Comparison of ENCODE assay signal across 8 cellular contexts in genomic region chr7:151448261-151449252, GRCh38. TPM values are rescaled to one million over a fixed set of nuclear protein-coding genes. Genes with fewer than 3 reads are reported as not detected.
DNase-seq lines count a peak whose midpoint lies in the region; ATAC-seq, FAIRE-seq and TF ChIP-seq lines count a peak whose summit lies in the region.

No MANE protein-coding gene starts in this region.

- H3K9me3 ChIP-seq in RWPE2 (ENCODE audit: severe bottlenecking) = no peaks in the 10 kb centered on the region
- H3K9me3 ChIP-seq in neuron (ENCODE audit: low read length) = no peaks in the 10 kb centered on the region

- DNase-seq in DMS 273 (lab: John Stamatoyannopoulos, UW; ENCODE audit: unreplicated experiment) = peak; percentile 87
- no peak for DNase-seq in DMS 273 treated with DMSO at 0.1 percent for 48 hours (lab: John Stamatoyannopoulos, UW)
- no peak for DNase-seq in RWPE2 (ENCODE audit: low spot score)
- DNase-seq in activated gamma-delta T cell (lab: John Stamatoyannopoulos, UW) = peak; percentile 42
- peak; percentile 79 to 83 for DNase-seq in frontal cortex (ENCODE audit: low spot score in 2 of 2)
- peak; percentile 57 for DNase-seq in superior temporal gyrus (ENCODE audit: extremely low spot score)

- TF ChIP-seq CTCF in RWPE2 (IDR thresholded peaks at IDR 0.05; ENCODE audit: poor library complexity, severe bottlenecking) = peak; percentile 86

- H3K27ac ChIP-seq in RWPE2 (ENCODE audit: poor library complexity, severe bottlenecking) = no peak overlapping the region

- H3K27me3 ChIP-seq in RWPE2 (ENCODE audit: insufficient read depth, poor library complexity, severe bottlenecking) = no peaks in the 10 kb centered on the region
- H3K27me3 ChIP-seq in neuron (ENCODE audit: insufficient read depth, low read length) = peaks cover 3% of the 10 kb centered on the region

- peak overlapping the region; percentile 35 for H2AFZ ChIP-seq in neuron (ENCODE audit: low read depth, low read length)

- H3K4me3 ChIP-seq in RWPE2 (ENCODE audit: severe bottlenecking) (peak overlapping the region; percentile 34), neuron (ENCODE audit: low read length) (no peak overlapping the region)

- FAIRE-seq in frontal cortex (lab: Jason Lieb, UNC) = no peak

- peak; percentile 54 for ATAC-seq in HG03378 (IDR thresholded peaks at IDR 0.05; ENCODE audit: unreplicated experiment)
- peak; percentile 77 for ATAC-seq in RWPE2 (ENCODE audit: low read depth)

- no peaks in the 10 kb centered on the region for H3K4me1 ChIP-seq in RWPE2 (ENCODE audit: insufficient read depth, poor library complexity, severe bottlenecking)
- H3K4me1 ChIP-seq in neuron (ENCODE audit: insufficient read depth, low read length) = no peaks in the 10 kb centered on the region

- no peaks in the 10 kb centered on the region for H3K36me3 ChIP-seq in RWPE2 (ENCODE audit: low read depth)
- H3K36me3 ChIP-seq in neuron (ENCODE audit: insufficient read depth, low read length) = no peaks in the 10 kb centered on the region

RNA-seq across cellular contexts. Expression of gene CRYGN, which starts 8.6 kb away (rescaled TPM):
- total RNA-seq in frontal cortex = under 0.01 TPM

RNA-seq across cellular contexts. Expression of gene WDR86, which starts 38.7 kb away (rescaled TPM):
- total RNA-seq in frontal cortex = 49.7 TPM

Comparison
In these comparisons a context has a peak if more than half of its experiments do, and no peak if none do; other contexts are left out.
1. DNase-seq: peak in DMS 273 (single experiment), activated gamma-delta T cell (single experiment), frontal cortex (2 of 2) and superior temporal gyrus (single experiment); none in DMS 273 treated with DMSO at 0.1 percent for 48 hours (single experiment) and RWPE2 (single experiment).